Comparison of ENCODE assay signal across 8 cellular contexts in the genomic region with DNA sequence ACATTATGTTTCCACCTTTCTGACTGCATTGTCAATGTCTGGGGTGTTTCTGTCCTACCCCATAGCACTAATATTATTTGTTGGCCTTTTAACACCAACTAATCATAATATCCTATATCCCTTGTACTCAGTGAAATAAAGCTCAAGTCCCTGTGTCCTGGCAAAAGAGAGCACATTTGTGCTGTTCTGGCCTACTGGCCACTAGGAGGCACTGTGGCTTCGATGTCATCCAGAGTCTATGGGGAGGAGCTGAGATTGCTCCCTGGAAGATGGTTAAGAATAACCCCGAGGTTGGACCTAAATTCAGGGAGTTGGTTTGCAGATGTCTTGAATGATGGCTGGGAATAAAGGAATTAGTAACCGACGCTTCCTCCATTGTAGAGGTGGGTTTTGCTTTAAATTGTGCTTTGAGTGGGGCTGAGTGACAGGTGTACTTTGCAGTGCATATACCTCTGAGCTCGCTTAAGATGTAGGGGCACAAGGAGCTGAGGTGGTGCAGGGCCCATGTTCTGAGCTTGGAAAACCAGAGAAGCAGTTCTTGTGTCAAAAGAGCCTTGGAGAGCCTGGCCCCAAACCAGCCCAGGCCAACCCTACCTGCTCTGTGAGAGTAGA.
DNase-seq lines count a peak whose midpoint lies in the region; ATAC-seq and TF ChIP-seq lines count a peak whose summit lies in the region.

No MANE protein-coding gene starts in this region.

- TF ChIP-seq CTCF in 22Rv1 (IDR thresholded peaks at IDR 0.05) (peak; percentile 95), GM12873 (IDR thresholded peaks at IDR 0.05; ENCODE audit: insufficient read depth, low read depth, low read length, missing control alignments) (peak; percentile 94)

- no peak overlapping the region for H3K27ac ChIP-seq in 22Rv1

- peak; percentile 82 for ATAC-seq in HG02610 (IDR thresholded peaks at IDR 0.05; ENCODE audit: unreplicated experiment)

- DNase-seq in NCI-H1694 treated with DMSO at 0.1 percent for 48 hours (lab: John Stamatoyannopoulos, UW) (peak; percentile 10), activated T-cell treated with anti-CD3 and anti-CD28 coated beads for 1 hour (ENCODE audit: low read depth) (peak; percentile 37), fibroblast of the conjunctiva (ENCODE audit: low read depth) (peak; percentile 60), smooth muscle cell of the brain vasculature (ENCODE audit: low read depth, low spot score) (peak; percentile 47), retina (no peak)
